In genomic region chr2:53770264-53770663, GRCh38 we compare ENCODE assay signal across 18 cellular contexts. TPM values are rescaled to one million over a fixed set of nuclear protein-coding genes. Genes with fewer than 3 reads are reported as not detected.
DNase-seq lines count a peak whose midpoint lies in the region; ATAC-seq and TF ChIP-seq lines count a peak whose summit lies in the region.
"Had no signal": no experiment of that assay in that cellular context is flagged by ENCODE, and none has a peak within 500 bp of the region (broad histone marks: within the 10 kb centered on the region; RNA-seq: fewer than 3 reads in every experiment).

No MANE protein-coding gene starts in this region.

- H3K27ac Mint-ChIP-seq in GM23338, result no peak overlapping the region
- H3K27ac Mint-ChIP-seq: T-helper 17 cell had no signal

- no peak for ATAC-seq in activated T-cell treated with anti-CD3 and anti-CD28 coated beads, Interleukin-2, amount 50 U/mL, for 4 hours
- ATAC-seq in GM23338, result no peak
- ATAC-seq in GM21528 (IDR thresholded peaks at IDR 0.05; ENCODE audit: low FRiP score, unreplicated experiment), result no peak
- ATAC-seq: HCT116, left colon, T-helper 17 cell had no signal

- no peaks in the 10 kb centered on the region for H3K9me3 Mint-ChIP-seq in activated T-cell treated with anti-CD3 and anti-CD28 coated beads, Interleukin-2, amount 50 U/mL, for 4 hours
- H3K9me3 Mint-ChIP-seq in GM23338, result no peaks in the 10 kb centered on the region

- H3K4me2 ChIP-seq in GM23338, result no peak overlapping the region

- no peak for TF ChIP-seq CTCF in GM23338 (conservative IDR thresholded peaks at IDR 0.05; ENCODE audit: low read depth in 2 of 2)

- H3K9me2 ChIP-seq in GM23338 (ENCODE audit: insufficient read depth), result no peaks in the 10 kb centered on the region

- no peak overlapping the region for H3K4me3 ChIP-seq in GM23338
- H3K4me3 ChIP-seq: right atrium auricular region had no signal

- H3K36me3 ChIP-seq in GM23338 (ENCODE audit: insufficient read depth), result peaks cover 4% of the 10 kb centered on the region; the same call in 1 of the 2 replicates
- H3K36me3 ChIP-seq: right atrium auricular region had no signal

- peaks cover 12% of the 10 kb centered on the region; the same call in 1 of the 2 replicates for H3K4me1 ChIP-seq in GM23338 (ENCODE audit: insufficient read depth)

- H2AFZ ChIP-seq in GM23338, result no peak overlapping the region

- no peaks in the 10 kb centered on the region for H3K27me3 ChIP-seq in GM23338 (ENCODE audit: insufficient read depth)
- H3K27me3 ChIP-seq: right atrium auricular region had no signal

- peaks cover 6% of the 10 kb centered on the region for H4K20me1 ChIP-seq in GM23338 (replicated peaks; ENCODE audit: insufficient read depth)

- H3K79me2 ChIP-seq in GM23338 (replicated peaks; ENCODE audit: insufficient read depth), result peaks cover 70% of the 10 kb centered on the region

- DNase-seq in activated T-cell treated with anti-CD3 and anti-CD28 coated beads, Interleukin-2, amount 50 U/mL, for 4 hours, result no peak
- no peak for DNase-seq in activated T-cell treated with anti-CD3 and anti-CD28 coated beads, Interleukin-2, amount 50 U/mL, for 1 hour
- DNase-seq in GM23338 (ENCODE audit: low spot score), result no peak
- DNase-seq in SW480 (ENCODE audit: low spot score), result peak; percentile 44
- peak; percentile 17 for DNase-seq in kidney tubule cell (ENCODE audit: low spot score)
- DNase-seq in HuH-7 (ENCODE audit: low spot score), result no peak
- no peak for DNase-seq in NK-92 treated with Interleukin-12 subunit alpha and Interleukin-12 subunit beta, amount 100 ng/mL, for 24 hours (lab: John Stamatoyannopoulos, UW)
- DNase-seq: amygdala, Calu3, foreskin fibroblast, left colon, NCI-H2081, NCI-H524 treated with DMSO at 0.1 percent for 48 hours, occipital lobe, T-helper 17 cell had no signal

- no peaks in the 10 kb centered on the region for H3F3A ChIP-seq in GM23338 (replicated peaks; ENCODE audit: low read depth)

- H3K4me1 Mint-ChIP-seq in activated T-cell treated with anti-CD3 and anti-CD28 coated beads, Interleukin-2, amount 50 U/mL, for 4 hours (ENCODE audit: low read depth), result peaks cover 24% of the 10 kb centered on the region
- H3K4me1 Mint-ChIP-seq in GM23338, result peaks cover 14% of the 10 kb centered on the region

- H3K36me3 Mint-ChIP-seq in activated T-cell treated with anti-CD3 and anti-CD28 coated beads, Interleukin-2, amount 50 U/mL, for 4 hours (ENCODE audit: insufficient read depth), result peaks cover 10% of the 10 kb centered on the region
- peaks cover 18% of the 10 kb centered on the region; the same call in 2 of the 3 replicates for H3K36me3 Mint-ChIP-seq in GM23338 (ENCODE audit: low read depth)

- H3K27ac ChIP-seq in GM23338 (ENCODE audit: low read depth), result no peak overlapping the region
- H3K27ac ChIP-seq: right atrium auricular region had no signal

- H3K4me3 Mint-ChIP-seq in activated T-cell treated with anti-CD3 and anti-CD28 coated beads, Interleukin-2, amount 50 U/mL, for 4 hours, result peak overlapping the region; percentile 46
- H3K4me3 Mint-ChIP-seq in GM23338, result peak overlapping the region; percentile 11; the same call in 1 of the 3 replicates
- H3K4me3 Mint-ChIP-seq: T-helper 17 cell had no signal

- no peaks in the 10 kb centered on the region for H3K27me3 Mint-ChIP-seq in activated T-cell treated with anti-CD3 and anti-CD28 coated beads, Interleukin-2, amount 50 U/mL, for 4 hours (ENCODE audit: low read depth)
- H3K27me3 Mint-ChIP-seq in GM23338 (ENCODE audit: insufficient read depth, low read depth, poor library complexity), result peaks cover 11% of the 10 kb centered on the region
- H3K27me3 Mint-ChIP-seq: T-helper 17 cell had no signal

TF ChIP-seq in GM23338, 12 proteins besides CTCF, POLR2A, EP300 and RAD21 (continues in another document):
- no peak for TF ChIP-seq STAT1 (IDR thresholded peaks at IDR 0.05; ENCODE audit: unreplicated experiment)
- TF ChIP-seq ETS1 (IDR thresholded peaks at IDR 0.05), result no peak
- no peak for TF ChIP-seq JUNB (IDR thresholded peaks at IDR 0.05; ENCODE audit: unreplicated experiment)
- TF ChIP-seq REST (IDR thresholded peaks at IDR 0.05; ENCODE audit: unreplicated experiment), result no peak
- no peak for TF ChIP-seq CREB1 (CRISPR knock-in tag; IDR thresholded peaks at IDR 0.05; ENCODE audit: low read depth)
- no peak for TF ChIP-seq EZH2phosphoT487 (IDR thresholded peaks at IDR 0.05; ENCODE audit: unreplicated experiment)
- TF ChIP-seq EZH2 (IDR thresholded peaks at IDR 0.05; ENCODE audit: low read depth, unreplicated experiment), result no peak

RNA-seq across cellular contexts. Expression of gene CHAC2, which starts 2.7 kb away (rescaled TPM):
- 10 to 100 TPM; 26.9 to 33.3 (median 28.7) TPM for total RNA-seq in activated T-cell treated with anti-CD3 and anti-CD28 coated beads, Interleukin-2, amount 50 U/mL, for 4 hours
- 17.9 and 20.9 TPM in 2 replicates for total RNA-seq in GM23338 (2014; rRNA removed; shearing (Covaris generic))
- polyA plus RNA-seq in GM23338 (2016; fragmentation: Nextera tagmentation; extraction: Ambion mirVana), result 25.8 and 27.1 TPM in 2 replicates

RNA-seq across cellular contexts. Expression of gene ASB3, which starts 16.5 kb away (rescaled TPM):
- total RNA-seq in activated T-cell treated with anti-CD3 and anti-CD28 coated beads, Interleukin-2, amount 50 U/mL, for 4 hours, result 10 to 100 TPM; 11.5 to 15.9 (median 12.8) TPM
- total RNA-seq in GM23338 (2014; rRNA removed; shearing (Covaris generic)), result 28.9 and 30.5 TPM in 2 replicates
- 20.1 and 22.4 TPM in 2 replicates for polyA plus RNA-seq in GM23338 (2016; fragmentation: Nextera tagmentation; extraction: Ambion mirVana)

RNA-seq across cellular contexts. Expression of gene ERLEC1, which starts 16.6 kb away (rescaled TPM):
- 10 to 100 TPM; 18.7 to 19.7 (median 19.7) TPM for total RNA-seq in activated T-cell treated with anti-CD3 and anti-CD28 coated beads, Interleukin-2, amount 50 U/mL, for 4 hours
- 22.7 and 35.0 TPM in 2 replicates for total RNA-seq in GM23338 (2014; rRNA removed; shearing (Covaris generic))
- polyA plus RNA-seq in GM23338 (2016; fragmentation: Nextera tagmentation; extraction: Ambion mirVana), result 38.1 and 41.2 TPM in 2 replicates

Comparison
In these comparisons a context has a peak if more than half of its experiments do, and no peak if none do; other contexts are left out.
1. DNase-seq: peak in SW480 (single experiment) and kidney tubule cell (single experiment); none in activated T-cell treated with anti-CD3 and anti-CD28 coated beads, Interleukin-2, amount 50 U/mL, for 4 hours (single experiment), activated T-cell treated with anti-CD3 and anti-CD28 coated beads, Interleukin-2, amount 50 U/mL, for 1 hour (single experiment), GM23338 (single experiment), HuH-7 (single experiment) and NK-92 treated with Interleukin-12 subunit alpha and Interleukin-12 subunit beta, amount 100 ng/mL, for 24 hours (single experiment).